Comparison of ENCODE assay signal across 8 cellular contexts in genomic region chr12:124884587-124885438, GRCh38. TPM values are rescaled to one million over a fixed set of nuclear protein-coding genes. Genes with fewer than 3 reads are reported as not detected.
DNase-seq lines count a peak whose midpoint lies in the region; ATAC-seq and TF ChIP-seq lines count a peak whose summit lies in the region.

No MANE protein-coding gene starts in this region.

- H3K4me1 ChIP-seq in naive thymus-derived CD4-positive, alpha-beta T cell (ENCODE audit: control insufficient read depth in 2 of 2, insufficient read depth in 2 of 2, low read length in 2 of 2) = no peaks in the 10 kb centered on the region
- H3K4me1 ChIP-seq in esophagus muscularis mucosa = peaks cover 0 to 12% (median 3%) of the 10 kb centered on the region in 4 donors

- POLR2A ChIA-PET in naive thymus-derived CD4-positive, alpha-beta T cell (lab: Charles Lee) = no interaction called here

- peak overlapping the region in 3 of 10 donors; percentile 5 to 33 (median 29) for H3K4me3 Mint-ChIP-seq in naive thymus-derived CD4-positive, alpha-beta T cell

- WGBS in esophagus muscularis mucosa = 75% methylated on average over 15 of the region's 15 CpGs

- DNase-seq in NCI-H1092 treated with DMSO at 0.1 percent for 48 hours (lab: John Stamatoyannopoulos, UW) (peak; percentile 13), NCI-H1092 (lab: John Stamatoyannopoulos, UW) (no peak), NCI-H345 (lab: John Stamatoyannopoulos, UW) (peak; percentile 50), esophagus muscularis mucosa (ENCODE audit: extremely low spot score) (no peak), globus pallidus (ENCODE audit: low spot score) (no peak), hepatic stellate cell (ENCODE audit: low spot score) (no peak)
- no peak for DNase-seq in naive thymus-derived CD4-positive, alpha-beta T cell

- no peak for TF ChIP-seq EP300 in esophagus muscularis mucosa (IDR thresholded peaks at IDR 0.05)

- H3K27ac Mint-ChIP-seq in naive thymus-derived CD4-positive, alpha-beta T cell = peak overlapping the region in 2 of 9 donors; percentile 33 to 65

- H3K4me1 Mint-ChIP-seq in naive thymus-derived CD4-positive, alpha-beta T cell = peaks cover 0 to 32% (median 19%) of the 10 kb centered on the region in 7 donors

- no peak for TF ChIP-seq CTCF in esophagus muscularis mucosa (IDR thresholded peaks at IDR 0.05)

- CTCF ChIA-PET in naive thymus-derived CD4-positive, alpha-beta T cell (lab: Charles Lee) = no interaction called here

- H3K27me3 Mint-ChIP-seq in naive thymus-derived CD4-positive, alpha-beta T cell = no peaks in the 10 kb centered on the region

- no peaks in the 10 kb centered on the region for H3K9me3 ChIP-seq in naive thymus-derived CD4-positive, alpha-beta T cell (ENCODE audit: control insufficient read depth in 2 of 3, low read length in 3 of 3)
- H3K9me3 ChIP-seq in esophagus muscularis mucosa = no peaks in the 10 kb centered on the region

- TF ChIP-seq POLR2A in esophagus muscularis mucosa (IDR thresholded peaks at IDR 0.05; ENCODE audit: low read depth) = no peak

- H3K9me3 Mint-ChIP-seq in naive thymus-derived CD4-positive, alpha-beta T cell = no peaks in the 10 kb centered on the region

- intact Hi-C loops in naive thymus-derived CD4-positive, alpha-beta T cell (cut with micrococcal nuclease) = no loop called here
- intact Hi-C loops in esophagus muscularis mucosa (cut with DNase I) = no loop called here

- H3K4me3 ChIP-seq in naive thymus-derived CD4-positive, alpha-beta T cell (ENCODE audit: low read length) = no peak overlapping the region
- no peak overlapping the region for H3K4me3 ChIP-seq in esophagus muscularis mucosa

- H3K36me3 Mint-ChIP-seq in naive thymus-derived CD4-positive, alpha-beta T cell = peaks cover 0 to 1% (median 0%) of the 10 kb centered on the region in 5 donors

- no peak overlapping the region for H3K27ac ChIP-seq in naive thymus-derived CD4-positive, alpha-beta T cell (ENCODE audit: low read depth, low read length)
- no peak overlapping the region for H3K27ac ChIP-seq in esophagus muscularis mucosa (replicated peaks in 1 of 4)

- peak; percentile 94 for ATAC-seq in HG02759 (IDR thresholded peaks at IDR 0.05; ENCODE audit: unreplicated experiment)
- peak; percentile 38 for ATAC-seq in naive thymus-derived CD4-positive, alpha-beta T cell

- H3K36me3 ChIP-seq in naive thymus-derived CD4-positive, alpha-beta T cell (ENCODE audit: control insufficient read depth in 2 of 3, insufficient read depth in 3 of 3, low read length in 3 of 3) = no peaks in the 10 kb centered on the region
- H3K36me3 ChIP-seq in esophagus muscularis mucosa = no peaks in the 10 kb centered on the region

- no peaks in the 10 kb centered on the region for H3K27me3 ChIP-seq in naive thymus-derived CD4-positive, alpha-beta T cell (ENCODE audit: control insufficient read depth in 2 of 2, insufficient read depth in 2 of 2, low read length in 2 of 2)
- no peaks in the 10 kb centered on the region for H3K27me3 ChIP-seq in esophagus muscularis mucosa

RNA-seq across cellular contexts. Expression of gene SCARB1, which starts 21.1 kb away (rescaled TPM):
- 1 to 10 TPM; 2.5 to 7.1 (median 4.3) TPM for total RNA-seq in naive thymus-derived CD4-positive, alpha-beta T cell
- polyA plus RNA-seq in naive thymus-derived CD4-positive, alpha-beta T cell = 1 to 10 TPM; 2.2 to 2.6 TPM
- total RNA-seq in esophagus muscularis mucosa = 10 to 100 TPM in 2 of 4 donors, 1 to 10 TPM in 2; 8.3 to 24.1 (median 13.0) TPM

RNA-seq across cellular contexts. Expression of gene UBC, which starts 29.6 kb away (rescaled TPM):
- total RNA-seq in naive thymus-derived CD4-positive, alpha-beta T cell = 1,000 to 10,000 TPM in 1 of 5 experiments, 100 to 1,000 TPM in 4; 753 to 1,510 (median 913) TPM
- 1,000 to 10,000 TPM; 1,135 to 1,865 TPM for polyA plus RNA-seq in naive thymus-derived CD4-positive, alpha-beta T cell
- 1,000 to 10,000 TPM; 1,267 to 2,383 (median 1,576) TPM for total RNA-seq in esophagus muscularis mucosa

Comparison
In these comparisons a context has a peak if more than half of its experiments do, and no peak if none do; other contexts are left out.
1. DNase-seq: peak in NCI-H1092 treated with DMSO at 0.1 percent for 48 hours (single experiment) and NCI-H345 (single experiment); none in NCI-H1092 (single experiment), naive thymus-derived CD4-positive, alpha-beta T cell (0 of 9), esophagus muscularis mucosa (single experiment), globus pallidus (single experiment) and hepatic stellate cell (single experiment).